In the genomic region with DNA sequence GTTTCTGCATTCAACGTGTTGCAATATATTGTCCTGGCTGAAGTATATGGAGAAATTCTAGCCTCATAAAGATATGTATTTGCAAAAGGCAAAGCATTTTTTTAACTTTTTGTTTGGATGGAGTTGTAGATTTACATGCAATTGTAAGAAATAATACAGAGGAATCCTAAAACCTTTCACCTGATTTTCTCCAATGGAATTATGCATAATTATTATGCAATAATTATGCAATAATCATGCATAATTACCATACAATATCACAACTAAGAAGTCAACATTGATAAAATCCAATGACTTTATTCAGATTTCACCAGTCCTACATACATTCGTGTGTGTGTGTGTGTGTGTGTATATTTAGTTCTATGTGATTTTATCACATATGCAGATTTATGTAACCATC, we compare ENCODE assay signal across 2 cellular contexts.
A peak's percentile ranks its signal among the peaks of the same experiment; 100 is the strongest.
TF ChIP-seq lines count a peak whose summit lies in the region.

No MANE protein-coding gene starts in this region.

TF ChIP-seq in HepG2, 621 proteins besides CTCF, POLR2A, EP300 and RAD21:
- TF ChIP-seq CEBPB (IDR thresholded peaks at IDR 0.05; ENCODE audit: borderline replicate concordance, low read depth, low read length) (peak; percentile 27; the same call in 1 of the 2 replicates), SP2 (CRISPR knock-in tag; IDR thresholded peaks at IDR 0.05) (no peak), DR1 (CRISPR knock-in tag; IDR thresholded peaks at IDR 0.05) (no peak), SRF (IDR thresholded peaks at IDR 0.05; ENCODE audit: low read depth, low read length) (no peak)
- TF ChIP-seq, protein P1, sequence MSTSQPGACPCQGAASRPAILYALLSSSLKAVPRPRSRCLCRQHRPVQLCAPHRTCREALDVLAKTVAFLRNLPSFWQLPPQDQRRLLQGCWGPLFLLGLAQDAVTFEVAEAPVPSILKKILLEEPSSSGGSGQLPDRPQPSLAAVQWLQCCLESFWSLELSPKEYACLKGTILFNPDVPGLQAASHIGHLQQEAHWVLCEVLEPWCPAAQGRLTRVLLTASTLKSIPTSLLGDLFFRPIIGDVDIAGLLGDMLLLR (CRISPR knock-in tag; IDR thresholded peaks at IDR 0.05), result no peak
- TF ChIP-seq, protein P2, sequence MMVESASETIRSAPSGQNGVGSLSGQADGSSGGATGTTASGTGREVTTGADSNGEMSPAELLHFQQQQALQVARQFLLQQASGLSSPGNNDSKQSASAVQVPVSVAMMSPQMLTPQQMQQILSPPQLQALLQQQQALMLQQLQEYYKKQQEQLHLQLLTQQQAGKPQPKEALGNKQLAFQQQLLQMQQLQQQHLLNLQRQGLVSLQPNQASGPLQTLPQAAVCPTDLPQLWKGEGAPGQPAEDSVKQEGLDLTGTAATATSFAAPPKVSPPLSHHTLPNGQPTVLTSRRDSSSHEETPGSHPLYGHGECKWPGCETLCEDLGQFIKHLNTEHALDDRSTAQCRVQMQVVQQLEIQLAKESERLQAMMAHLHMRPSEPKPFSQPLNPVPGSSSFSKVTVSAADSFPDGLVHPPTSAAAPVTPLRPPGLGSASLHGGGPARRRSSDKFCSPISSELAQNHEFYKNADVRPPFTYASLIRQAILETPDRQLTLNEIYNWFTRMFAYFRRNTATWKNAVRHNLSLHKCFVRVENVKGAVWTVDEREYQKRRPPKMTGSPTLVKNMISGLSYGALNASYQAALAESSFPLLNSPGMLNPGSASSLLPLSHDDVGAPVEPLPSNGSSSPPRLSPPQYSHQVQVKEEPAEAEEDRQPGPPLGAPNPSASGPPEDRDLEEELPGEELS (CRISPR knock-in tag; IDR thresholded peaks at IDR 0.05), result no peak

TF ChIP-seq in K562, 482 proteins besides CTCF, POLR2A, EP300 and RAD21:
- TF ChIP-seq CEBPB (tag; IDR thresholded peaks at IDR 0.05) (peak; percentile 79), MTA1 (IDR thresholded peaks at IDR 0.05; ENCODE audit: borderline replicate concordance) (no peak), CEBPG (CRISPR knock-in tag; IDR thresholded peaks at IDR 0.05) (no peak), CEBPG (tag; conservative IDR thresholded peaks at IDR 0.05 in 1 of 2, IDR thresholded peaks at IDR 0.05 in 1 of 2) (peak in 1 of 2 experiments; percentile 84; a peak in 2 of 4 replicates), ZNF232 (CRISPR knock-in tag; IDR thresholded peaks at IDR 0.05) (no peak), ZNF717 (CRISPR knock-in tag; IDR thresholded peaks at IDR 0.05) (no peak), RNF2 (IDR thresholded peaks at IDR 0.05) (no peak)
- TF ChIP-seq, protein P3, sequence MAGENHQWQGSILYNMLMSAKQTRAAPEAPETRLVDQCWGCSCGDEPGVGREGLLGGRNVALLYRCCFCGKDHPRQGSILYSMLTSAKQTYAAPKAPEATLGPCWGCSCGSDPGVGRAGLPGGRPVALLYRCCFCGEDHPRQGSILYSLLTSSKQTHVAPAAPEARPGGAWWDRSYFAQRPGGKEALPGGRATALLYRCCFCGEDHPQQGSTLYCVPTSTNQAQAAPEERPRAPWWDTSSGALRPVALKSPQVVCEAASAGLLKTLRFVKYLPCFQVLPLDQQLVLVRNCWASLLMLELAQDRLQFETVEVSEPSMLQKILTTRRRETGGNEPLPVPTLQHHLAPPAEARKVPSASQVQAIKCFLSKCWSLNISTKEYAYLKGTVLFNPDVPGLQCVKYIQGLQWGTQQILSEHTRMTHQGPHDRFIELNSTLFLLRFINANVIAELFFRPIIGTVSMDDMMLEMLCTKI (IDR thresholded peaks at IDR 0.05; ENCODE audit: partially characterized antibody), result no peak
- TF ChIP-seq, protein P4, sequence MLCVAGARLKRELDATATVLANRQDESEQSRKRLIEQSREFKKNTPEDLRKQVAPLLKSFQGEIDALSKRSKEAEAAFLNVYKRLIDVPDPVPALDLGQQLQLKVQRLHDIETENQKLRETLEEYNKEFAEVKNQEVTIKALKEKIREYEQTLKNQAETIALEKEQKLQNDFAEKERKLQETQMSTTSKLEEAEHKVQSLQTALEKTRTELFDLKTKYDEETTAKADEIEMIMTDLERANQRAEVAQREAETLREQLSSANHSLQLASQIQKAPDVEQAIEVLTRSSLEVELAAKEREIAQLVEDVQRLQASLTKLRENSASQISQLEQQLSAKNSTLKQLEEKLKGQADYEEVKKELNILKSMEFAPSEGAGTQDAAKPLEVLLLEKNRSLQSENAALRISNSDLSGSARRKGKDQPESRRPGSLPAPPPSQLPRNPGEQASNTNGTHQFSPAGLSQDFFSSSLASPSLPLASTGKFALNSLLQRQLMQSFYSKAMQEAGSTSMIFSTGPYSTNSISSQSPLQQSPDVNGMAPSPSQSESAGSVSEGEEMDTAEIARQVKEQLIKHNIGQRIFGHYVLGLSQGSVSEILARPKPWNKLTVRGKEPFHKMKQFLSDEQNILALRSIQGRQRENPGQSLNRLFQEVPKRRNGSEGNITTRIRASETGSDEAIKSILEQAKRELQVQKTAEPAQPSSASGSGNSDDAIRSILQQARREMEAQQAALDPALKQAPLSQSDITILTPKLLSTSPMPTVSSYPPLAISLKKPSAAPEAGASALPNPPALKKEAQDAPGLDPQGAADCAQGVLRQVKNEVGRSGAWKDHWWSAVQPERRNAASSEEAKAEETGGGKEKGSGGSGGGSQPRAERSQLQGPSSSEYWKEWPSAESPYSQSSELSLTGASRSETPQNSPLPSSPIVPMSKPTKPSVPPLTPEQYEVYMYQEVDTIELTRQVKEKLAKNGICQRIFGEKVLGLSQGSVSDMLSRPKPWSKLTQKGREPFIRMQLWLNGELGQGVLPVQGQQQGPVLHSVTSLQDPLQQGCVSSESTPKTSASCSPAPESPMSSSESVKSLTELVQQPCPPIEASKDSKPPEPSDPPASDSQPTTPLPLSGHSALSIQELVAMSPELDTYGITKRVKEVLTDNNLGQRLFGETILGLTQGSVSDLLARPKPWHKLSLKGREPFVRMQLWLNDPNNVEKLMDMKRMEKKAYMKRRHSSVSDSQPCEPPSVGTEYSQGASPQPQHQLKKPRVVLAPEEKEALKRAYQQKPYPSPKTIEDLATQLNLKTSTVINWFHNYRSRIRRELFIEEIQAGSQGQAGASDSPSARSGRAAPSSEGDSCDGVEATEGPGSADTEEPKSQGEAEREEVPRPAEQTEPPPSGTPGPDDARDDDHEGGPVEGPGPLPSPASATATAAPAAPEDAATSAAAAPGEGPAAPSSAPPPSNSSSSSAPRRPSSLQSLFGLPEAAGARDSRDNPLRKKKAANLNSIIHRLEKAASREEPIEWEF (CRISPR knock-in tag; IDR thresholded peaks at IDR 0.05), result no peak
- TF ChIP-seq, protein P5, sequence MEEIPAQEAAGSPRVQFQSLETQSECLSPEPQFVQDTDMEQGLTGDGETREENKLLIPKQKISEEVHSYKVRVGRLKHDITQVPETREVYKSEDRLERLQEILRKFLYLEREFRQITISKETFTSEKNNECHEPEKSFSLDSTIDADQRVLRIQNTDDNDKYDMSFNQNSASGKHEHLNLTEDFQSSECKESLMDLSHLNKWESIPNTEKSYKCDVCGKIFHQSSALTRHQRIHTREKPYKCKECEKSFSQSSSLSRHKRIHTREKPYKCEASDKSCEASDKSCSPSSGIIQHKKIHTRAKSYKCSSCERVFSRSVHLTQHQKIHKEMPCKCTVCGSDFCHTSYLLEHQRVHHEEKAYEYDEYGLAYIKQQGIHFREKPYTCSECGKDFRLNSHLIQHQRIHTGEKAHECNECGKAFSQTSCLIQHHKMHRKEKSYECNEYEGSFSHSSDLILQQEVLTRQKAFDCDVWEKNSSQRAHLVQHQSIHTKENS (CRISPR knock-in tag; IDR thresholded peaks at IDR 0.05), result no peak
